8 cellular contexts compared by ENCODE assay signal in genomic region chr1:156746716-156747631, GRCh38. TPM values are rescaled to one million over a fixed set of nuclear protein-coding genes. Genes with fewer than 3 reads are reported as not detected.
DNase-seq lines count a peak whose midpoint lies in the region; ATAC-seq and TF ChIP-seq lines count a peak whose summit lies in the region.

No MANE protein-coding gene starts in this region.

- H3K27ac ChIP-seq in right lobe of liver = peak overlapping the region; percentile 96 to 98 (median 97)

- no peaks in the 10 kb centered on the region for H3K9me3 ChIP-seq in right lobe of liver

- H3K4me3 ChIP-seq in AG09309 (ENCODE audit: control insufficient read depth, low read depth, low read length) (peak overlapping the region; percentile 52), right lobe of liver (peak overlapping the region; percentile 73 to 89 (median 78))

- TF ChIP-seq CTCF in AG09309 (IDR thresholded peaks at IDR 0.05; ENCODE audit: control insufficient read depth, insufficient read depth, low read depth, low read length, missing control alignments) = peak; percentile 19
- TF ChIP-seq CTCF in right lobe of liver (IDR thresholded peaks at IDR 0.05) = peak in 1 of 4 donors; percentile 7

- DNase-seq in AG09309 (ENCODE audit: low read depth) (peak; percentile 78), GOT3 (lab: John Stamatoyannopoulos, UW) (peak; percentile 78), NCI-H2227 (lab: John Stamatoyannopoulos, UW; ENCODE audit: unreplicated experiment) (peak; percentile 92), right lobe of liver (peak; percentile 91 to 96 (median 95))
- DNase-seq in activated CD4-positive, alpha-beta T cell treated with anti-CD3 and anti-CD28 coated beads, Interleukin-2, amount 50 U/mL, for 1 hour = peak; percentile 68
- peak; percentile 54 for DNase-seq in effector CD8-positive, alpha-beta T cell (lab: John Stamatoyannopoulos, UW)
- DNase-seq in stimulated activated CD4-positive, alpha-beta T cell treated with anti-CD3 and anti-CD28 coated beads, Interleukin-4, amount 100 ng/mL, for 48 hours (ENCODE audit: low read depth in 2 of 2) = peak; percentile 43 to 52

- no peaks in the 10 kb centered on the region for H3K27me3 ChIP-seq in right lobe of liver

- H3K4me1 ChIP-seq in right lobe of liver = peaks cover 0 to 34% (median 18%) of the 10 kb centered on the region in 4 donors

- peaks cover 0 to 30% (median 7%) of the 10 kb centered on the region in 4 donors for H3K36me3 ChIP-seq in right lobe of liver

- ATAC-seq in right lobe of liver (peak; percentile 56 to 70 (median 60)), HG03378 (IDR thresholded peaks at IDR 0.05; ENCODE audit: unreplicated experiment) (no peak)

- peak; percentile 57 for TF ChIP-seq POLR2A in right lobe of liver (IDR thresholded peaks at IDR 0.05)

- WGBS in right lobe of liver (ENCODE audit: insufficient coverage, low coverage, low lambda C conversion rate, missing lambda C conversion rate) = 2% methylated on average over 16 of the region's 30 CpGs

- intact Hi-C loops in right lobe of liver (cut with DNase I) = no loop called here

RNA-seq across cellular contexts. Expression of gene HDGF, which starts 4.5 kb away (rescaled TPM):
- 100 to 1,000 TPM; 131 to 192 (median 157) TPM for total RNA-seq in right lobe of liver

RNA-seq across cellular contexts. Expression of gene MRPL24, which starts 6.1 kb away (rescaled TPM):
- 10 to 100 TPM; 47.2 to 83.2 (median 61.4) TPM for total RNA-seq in right lobe of liver

RNA-seq across cellular contexts. Expression of gene ISG20L2, which starts 18.4 kb away (rescaled TPM):
- total RNA-seq in right lobe of liver = 10 to 100 TPM; 10.3 to 14.1 (median 12.2) TPM

RNA-seq across cellular contexts. Expression of gene METTL25B, which starts 18.7 kb away (rescaled TPM):
- total RNA-seq in right lobe of liver = 10 to 100 TPM; 11.6 to 25.7 (median 20.6) TPM

RNA-seq across cellular contexts. Expression of gene PRCC, which starts 20.4 kb away (rescaled TPM):
- 10 to 100 TPM; 17.4 to 23.4 (median 19.7) TPM for total RNA-seq in right lobe of liver
